Comparison of ENCODE assay signal across 8 cellular contexts in genomic region chr17:17783121-17783824, GRCh38. TPM values are rescaled to one million over a fixed set of nuclear protein-coding genes. Genes with fewer than 3 reads are reported as not detected.
DNase-seq lines count a peak whose midpoint lies in the region; FAIRE-seq and TF ChIP-seq lines count a peak whose summit lies in the region.

No MANE protein-coding gene starts in this region.

- H3K4me1 ChIP-seq in sigmoid colon, result peaks cover 2 to 81% (median 71%) of the 10 kb centered on the region in 4 donors

- no peak for TF ChIP-seq POLR2A in sigmoid colon (IDR thresholded peaks at IDR 0.05)

- TF ChIP-seq EP300 in sigmoid colon (IDR thresholded peaks at IDR 0.05), result no peak

- intact Hi-C loops in sigmoid colon (cut with DNase I), result loop anchor here (2.0 to 5.0 kb wide), 3 partner anchors 41 to 102 kb away; partner anchors contain the start of gene RAI1

- H3K27me3 ChIP-seq in sigmoid colon, result no peaks in the 10 kb centered on the region

- peak overlapping the region; percentile 87 to 93 (median 92) for H3K27ac ChIP-seq in sigmoid colon

- no peaks in the 10 kb centered on the region for H3K36me3 ChIP-seq in sigmoid colon

- WGBS in sigmoid colon, 2 donors, result 1% methylated on average over 74 of the region's 74 CpGs

- DNase-seq in ELF-1 (ENCODE audit: low read depth, low spot score) (peak; percentile 82), HTR-8/SVneo (ENCODE audit: insufficient read length, low spot score) (no peak), SHP77 treated with DMSO at 0.1 percent for 48 hours (lab: John Stamatoyannopoulos, UW) (peak; percentile 67), anterior cingulate cortex (lab: John Stamatoyannopoulos, UW) (peak in 44 of 58 donors; percentile 29 to 83 (median 67)), sigmoid colon (no peak), cortex of kidney (lab: John Stamatoyannopoulos, UW) (no peak), SKM-1 (lab: John Stamatoyannopoulos, UW; ENCODE audit: unreplicated experiment) (no peak)

- peak; percentile 26 for FAIRE-seq in HTR-8/SVneo (lab: Jason Lieb, UNC)

- H3K4me3 ChIP-seq in iPS-11a (ENCODE audit: low read depth, low read length) (peak overlapping the region; percentile 60), sigmoid colon (peak overlapping the region; percentile 21 to 56 (median 55))

- no peaks in the 10 kb centered on the region for H3K9me3 ChIP-seq in sigmoid colon

- no peak for TF ChIP-seq CTCF in sigmoid colon (IDR thresholded peaks at IDR 0.05)

RNA-seq across cellular contexts. Expression of gene SREBF1, which starts 53.5 kb away (rescaled TPM):
- 10 to 100 TPM; 26.0 to 53.5 (median 43.5) TPM for total RNA-seq in sigmoid colon
- 100 to 1,000 TPM in 1 of 3 donors, 10 to 100 TPM in 2; 10.2 to 172 (median 14.3) TPM for polyA plus RNA-seq in sigmoid colon

Comparison
In these comparisons a context has a peak if more than half of its experiments do, and no peak if none do; other contexts are left out.
1. DNase-seq: peak in ELF-1 (single experiment), SHP77 treated with DMSO at 0.1 percent for 48 hours (single experiment) and anterior cingulate cortex (44 of 58); none in HTR-8/SVneo (single experiment), sigmoid colon (single experiment), cortex of kidney (single experiment) and SKM-1 (single experiment).